In the genomic region with DNA sequence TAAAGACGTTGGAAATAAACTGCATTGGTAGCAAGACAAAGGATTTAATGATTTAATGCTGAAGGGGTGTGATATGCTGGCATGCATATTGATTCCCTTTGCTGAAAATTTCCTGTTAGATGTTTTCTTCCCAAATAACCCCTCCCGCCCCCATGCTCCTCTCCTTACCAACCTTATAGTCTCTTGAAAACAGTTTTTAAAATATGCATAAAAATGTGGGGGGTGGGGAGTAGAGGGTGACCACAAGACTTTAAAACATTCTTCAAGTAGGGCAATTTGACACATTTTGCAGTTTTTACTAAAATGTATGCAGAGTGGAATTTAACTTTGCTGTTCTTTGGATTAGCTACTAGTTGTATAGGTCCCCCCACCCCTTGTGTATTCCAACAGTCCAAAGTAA, we compare ENCODE assay signal across 12 cellular contexts. TPM values are rescaled to one million over a fixed set of nuclear protein-coding genes. Genes with fewer than 3 reads are reported as not detected.
DNase-seq lines count a peak whose midpoint lies in the region; ATAC-seq and TF ChIP-seq lines count a peak whose summit lies in the region.
"Had no signal": no experiment of that assay in that cellular context is flagged by ENCODE, and none has a peak within 500 bp of the region (broad histone marks: within the 10 kb centered on the region; RNA-seq: fewer than 3 reads in every experiment).

No MANE protein-coding gene starts in this region.

- no peak for DNase-seq in endodermal cell
- DNase-seq in suprapubic skin (ENCODE audit: low spot score in 2 of 2), result no peak
- no peak for DNase-seq in activated CD4-positive, alpha-beta T cell treated with anti-CD3 and anti-CD28 coated beads for 36 hours
- DNase-seq in germinal center (ENCODE audit: low spot score), result no peak
- no peak for DNase-seq in HuH-7 (ENCODE audit: low spot score)
- DNase-seq: activated CD4-positive, alpha-beta T cell treated with anti-CD3 and anti-CD28 coated beads for 1 hour; activated naive CD4-positive, alpha-beta T cell treated with anti-CD3 and anti-CD28 coated beads for 36 hours; SHP77; stimulated activated CD4-positive, alpha-beta T cell treated with anti-CD3 and anti-CD28 coated beads, Interleukin-4, amount 100 ng/mL, for 1 hour had no signal

- H3K9me3 ChIP-seq in HUES6 (ENCODE audit: control insufficient read depth, insufficient read depth, low read depth, low read length) (no peaks in the 10 kb centered on the region), endodermal cell (ENCODE audit: control insufficient read depth, low read length) (no peaks in the 10 kb centered on the region), muscle layer of duodenum (ENCODE audit: control insufficient read depth in 1 of 2, low read length in 2 of 2) (no peaks in the 10 kb centered on the region), suprapubic skin (no peaks in the 10 kb centered on the region)

- H3K4me3 ChIP-seq in HUES6 (ENCODE audit: low read depth, low read length) (peak overlapping the region; percentile 73), endodermal cell (ENCODE audit: low read length) (peak overlapping the region; percentile 94), muscle layer of duodenum (ENCODE audit: low read depth in 1 of 2, low read length in 2 of 2) (peak overlapping the region; percentile 85 to 88), suprapubic skin (peak overlapping the region; percentile 56)

- WGBS in endodermal cell (ENCODE audit: insufficient coverage in 1 of 2, insufficient read length in 1 of 2), 2 experiments, result 21% methylated on average over 1 of the region's 2 CpGs; no CpG with 5 or more reads in 1 of the 2 experiments
- 36% methylated on average over 2 of the region's 2 CpGs for WGBS in suprapubic skin

- peaks cover under 1% of the 10 kb centered on the region for H3K36me3 Mint-ChIP-seq in endodermal cell (ENCODE audit: low read depth)
- H3K36me3 Mint-ChIP-seq in activated CD4-positive, alpha-beta T cell treated with anti-CD3 and anti-CD28 coated beads for 36 hours (ENCODE audit: low read depth), result no peaks in the 10 kb centered on the region

- H3K27me3 ChIP-seq in HUES6 (ENCODE audit: control insufficient read depth, insufficient read depth, low read length) (peaks cover 8% of the 10 kb centered on the region), endodermal cell (ENCODE audit: control insufficient read depth, insufficient read depth, low read length, poor library complexity, severe bottlenecking) (no peaks in the 10 kb centered on the region), muscle layer of duodenum (ENCODE audit: low read depth, low read length) (no peaks in the 10 kb centered on the region), suprapubic skin (no peaks in the 10 kb centered on the region)

- H3K9ac ChIP-seq in HUES6 (ENCODE audit: low read length) (peak overlapping the region; percentile 70), endodermal cell (ENCODE audit: extremely low read depth, low read length, poor library complexity, severe bottlenecking) (peak overlapping the region; percentile 82)

- peak overlapping the region; percentile 90 for H3K4me3 Mint-ChIP-seq in endodermal cell
- no peak overlapping the region for H3K4me3 Mint-ChIP-seq in activated CD4-positive, alpha-beta T cell treated with anti-CD3 and anti-CD28 coated beads for 36 hours
- H3K4me3 Mint-ChIP-seq: activated naive CD4-positive, alpha-beta T cell treated with anti-CD3 and anti-CD28 coated beads for 36 hours had no signal

- TF ChIP-seq EP300 in suprapubic skin (IDR thresholded peaks at IDR 0.05), result no peak

- H3K4me1 Mint-ChIP-seq in endodermal cell, result peaks cover 47% of the 10 kb centered on the region
- H3K4me1 Mint-ChIP-seq in activated CD4-positive, alpha-beta T cell treated with anti-CD3 and anti-CD28 coated beads for 36 hours, result peaks cover 6% of the 10 kb centered on the region

- POLR2A ChIA-PET in activated CD4-positive, alpha-beta T cell treated with anti-CD3 and anti-CD28 coated beads for 36 hours (lab: Charles Lee), result no interaction called here

- TF ChIP-seq CTCF in endodermal cell (conservative IDR thresholded peaks at IDR 0.05) (no peak), suprapubic skin (IDR thresholded peaks at IDR 0.05) (no peak)

- no peak for ATAC-seq in activated CD4-positive, alpha-beta T cell treated with anti-CD3 and anti-CD28 coated beads for 36 hours
- ATAC-seq in HG03280 (IDR thresholded peaks at IDR 0.05; ENCODE audit: unreplicated experiment), result no peak

- H3K27ac Mint-ChIP-seq in endodermal cell, result peak overlapping the region; percentile 71
- H3K27ac Mint-ChIP-seq in activated CD4-positive, alpha-beta T cell treated with anti-CD3 and anti-CD28 coated beads for 36 hours, result no peak overlapping the region
- H3K27ac Mint-ChIP-seq: activated naive CD4-positive, alpha-beta T cell treated with anti-CD3 and anti-CD28 coated beads for 36 hours had no signal

- H3K27ac ChIP-seq in HUES6 (ENCODE audit: low read depth, low read length) (no peak overlapping the region), endodermal cell (ENCODE audit: low read depth, low read length) (no peak overlapping the region), muscle layer of duodenum (ENCODE audit: low read length) (peak overlapping the region; percentile 75), suprapubic skin (peak overlapping the region; percentile 61)

- H3K36me3 ChIP-seq in HUES6 (ENCODE audit: control insufficient read depth, insufficient read depth, low read length) (no peaks in the 10 kb centered on the region), endodermal cell (ENCODE audit: control insufficient read depth, insufficient read depth, low read length) (no peaks in the 10 kb centered on the region), muscle layer of duodenum (ENCODE audit: control insufficient read depth in 1 of 2, insufficient read depth in 2 of 2, low read length in 2 of 2) (no peaks in the 10 kb centered on the region), suprapubic skin (no peaks in the 10 kb centered on the region)

- H3K9me3 Mint-ChIP-seq in endodermal cell, result peaks cover under 1% of the 10 kb centered on the region
- no peaks in the 10 kb centered on the region for H3K9me3 Mint-ChIP-seq in activated CD4-positive, alpha-beta T cell treated with anti-CD3 and anti-CD28 coated beads for 36 hours (ENCODE audit: low read depth)
- H3K9me3 Mint-ChIP-seq: activated naive CD4-positive, alpha-beta T cell treated with anti-CD3 and anti-CD28 coated beads for 36 hours had no signal

- H3K4me1 ChIP-seq in HUES6 (ENCODE audit: control insufficient read depth, insufficient read depth, low read length), result peaks cover 55% of the 10 kb centered on the region
- peaks cover 11% of the 10 kb centered on the region for H3K4me1 ChIP-seq in endodermal cell (ENCODE audit: control insufficient read depth, insufficient read depth, low read length)
- peaks cover 0 to 13% of the 10 kb centered on the region in 2 donors for H3K4me1 ChIP-seq in muscle layer of duodenum (ENCODE audit: control insufficient read depth in 1 of 2, insufficient read depth in 2 of 2, low read length in 2 of 2)
- H3K4me1 ChIP-seq in suprapubic skin, result peaks cover 17% of the 10 kb centered on the region

- intact Hi-C loops in activated CD4-positive, alpha-beta T cell treated with anti-CD3 and anti-CD28 coated beads for 36 hours (cut with DNase I, micrococcal nuclease), result no loop called here

- TF ChIP-seq POLR2A in suprapubic skin (IDR thresholded peaks at IDR 0.05), result no peak

- peaks cover 12% of the 10 kb centered on the region for H3K27me3 Mint-ChIP-seq in endodermal cell (ENCODE audit: insufficient read depth)
- H3K27me3 Mint-ChIP-seq in activated CD4-positive, alpha-beta T cell treated with anti-CD3 and anti-CD28 coated beads for 36 hours, result peaks cover 36% of the 10 kb centered on the region

- CTCF ChIA-PET in activated CD4-positive, alpha-beta T cell treated with anti-CD3 and anti-CD28 coated beads for 36 hours (lab: Charles Lee), result interaction anchor here (0.7 kb wide), 1 partner anchor 13 kb away, joined by 3 read pairs; no protein-coding TSS in a partner anchor

RNA-seq across cellular contexts. Expression of a gene that starts 0.9 kb away (rescaled TPM):
- 10 to 100 TPM; 21.5 to 21.9 TPM for total RNA-seq in endodermal cell
- polyA plus RNA-seq in endodermal cell (2013, experiment 1 of 2), result 10.8 TPM
- 8.2 TPM for polyA plus RNA-seq in endodermal cell (2013, experiment 2 of 2)
- total RNA-seq in suprapubic skin, result 1 to 10 TPM; 1.3 to 3.9 (median 1.5) TPM
- not detected for total RNA-seq in activated CD4-positive, alpha-beta T cell treated with anti-CD3 and anti-CD28 coated beads for 36 hours
- total RNA-seq: activated naive CD4-positive, alpha-beta T cell treated with anti-CD3 and anti-CD28 coated beads for 36 hours had no signal

Comparison
In these comparisons a context has a peak if more than half of its experiments do, and no peak if none do; other contexts are left out.
1. H3K27ac ChIP-seq: peak in muscle layer of duodenum (single experiment) and suprapubic skin (single experiment); none in HUES6 (single experiment) and endodermal cell (single experiment).
2. RNA of a gene that starts 0.9 kb away (total RNA-seq): 21.5 to 21.9 TPM in endodermal cell; 1.3 to 3.9 TPM in suprapubic skin and not detected in activated CD4-positive, alpha-beta T cell treated with anti-CD3 and anti-CD28 coated beads for 36 hours; every median in the first group is over 4 times any median in the second.
3. Peak in every context shown above with its lines, with median percentiles within 50 percentile points of each other: H3K4me3 ChIP-seq.